Comparison of ENCODE assay signal across 19 cellular contexts in genomic region chr2:228600265-228600664, GRCh38.
DNase-seq lines count a peak whose midpoint lies in the region; ATAC-seq and TF ChIP-seq lines count a peak whose summit lies in the region.
"Had no signal": no experiment of that assay in that cellular context is flagged by ENCODE, and none has a peak within 500 bp of the region (broad histone marks: within the 10 kb centered on the region; RNA-seq: fewer than 3 reads in every experiment).

No MANE protein-coding gene starts in this region.

- H3K4me2 ChIP-seq in SK-N-SH: no peak overlapping the region

- H2AFZ ChIP-seq in SK-N-SH (ENCODE audit: low read depth): peak overlapping the region; percentile 52; the same call in 1 of the 2 replicates

- no peak overlapping the region for H3K9ac ChIP-seq in SK-N-SH

- no peaks in the 10 kb centered on the region for H3K4me1 ChIP-seq in SK-N-SH (ENCODE audit: control insufficient read depth in 1 of 2, insufficient read depth in 2 of 2, low read depth in 1 of 2, low read length in 1 of 2)
- H3K4me1 ChIP-seq in Peyer's patch: no peaks in the 10 kb centered on the region
- H3K4me1 ChIP-seq: heart right ventricle, psoas muscle had no signal

- no peaks in the 10 kb centered on the region for H3K9me2 ChIP-seq in SK-N-SH

- no peak for TF ChIP-seq RAD21 in SK-N-SH (IDR thresholded peaks at IDR 0.05; ENCODE audit: low read length)

- H3F3A ChIP-seq in SK-N-SH (replicated peaks; ENCODE audit: insufficient read depth): no peaks in the 10 kb centered on the region

- DNase-seq in GM04503 (ENCODE audit: low read depth): peak; percentile 72
- DNase-seq in SK-N-SH: no peak
- DNase-seq in fibroblast of mammary gland (ENCODE audit: low read depth): peak; percentile 96
- peak; percentile 73 for DNase-seq in stromal cell of bone marrow (ENCODE audit: low read depth)
- DNase-seq in naive thymus-derived CD8-positive, alpha-beta T cell: no peak
- no peak for DNase-seq in stimulated activated CD4-positive, alpha-beta T cell treated with anti-CD3 and anti-CD28 coated beads, Interleukin-1b, Interleukin-23, amount 100 ng/mL, for 48 hours
- DNase-seq in Peyer's patch: no peak
- DNase-seq: activated CD8-positive, alpha-beta memory T cell treated with anti-CD3 and anti-CD28 coated beads for 24 hours; activated gamma-delta T cell treated with Interleukin-2 at 50 U/mL for 16 hours; CD8-positive, alpha-beta memory T cell; GF-D8; GOT3; heart right ventricle; kidney glomerular epithelial cell; NCI-H1417; NCI-H345; psoas muscle; substantia nigra; WERI-Rb-1 had no signal

- H3K4me3 ChIP-seq in SK-N-SH (ENCODE audit: low read depth in 2 of 2, low read length in 1 of 2) (no peak overlapping the region), fibroblast of mammary gland (ENCODE audit: control insufficient read depth, low read depth, low read length) (no peak overlapping the region), Peyer's patch (no peak overlapping the region)
- H3K4me3 ChIP-seq: heart right ventricle, psoas muscle had no signal

- H4K20me1 ChIP-seq in SK-N-SH (ENCODE audit: insufficient read depth): no peaks in the 10 kb centered on the region

- TF ChIP-seq EP300 in SK-N-SH (IDR thresholded peaks at IDR 0.05; ENCODE audit: borderline replicate concordance in 1 of 2, low read depth in 1 of 2, low read length in 1 of 2): peak in 1 of 2 experiments; percentile 31; a peak in 1 of 4 replicates

- WGBS in SK-N-SH (ENCODE audit: low lambda C conversion rate): 4% methylated on average over 2 of the region's 2 CpGs

- no peaks in the 10 kb centered on the region for H3K4me1 Mint-ChIP-seq in naive thymus-derived CD8-positive, alpha-beta T cell
- H3K4me1 Mint-ChIP-seq: CD8-positive, alpha-beta memory T cell had no signal

- H3K36me3 ChIP-seq in SK-N-SH (replicated peaks in 1 of 2; ENCODE audit: control insufficient read depth in 1 of 2, insufficient read depth in 2 of 2, low read length in 1 of 2) (no peaks in the 10 kb centered on the region), Peyer's patch (no peaks in the 10 kb centered on the region)
- H3K36me3 ChIP-seq: heart right ventricle, WERI-Rb-1 had no signal

- no peak for TF ChIP-seq POLR2A in Peyer's patch (IDR thresholded peaks at IDR 0.05)

- H3K9me3 ChIP-seq in SK-N-SH (no peaks in the 10 kb centered on the region), Peyer's patch (no peaks in the 10 kb centered on the region)
- H3K9me3 ChIP-seq: heart right ventricle, psoas muscle had no signal

- POLR2A ChIA-PET in SK-N-SH (lab: Yijun Ruan, JAX): no interaction called here
- POLR2A ChIA-PET in naive thymus-derived CD8-positive, alpha-beta T cell (lab: Charles Lee): no interaction called here

- CTCF ChIA-PET in SK-N-SH (lab: Yijun Ruan, JAX): no interaction called here

- TF ChIP-seq CTCF in SK-N-SH (IDR thresholded peaks at IDR 0.05) (no peak), fibroblast of mammary gland (conservative IDR thresholded peaks at IDR 0.05; ENCODE audit: control insufficient read depth, insufficient read depth, low read depth, low read length) (no peak), Peyer's patch (IDR thresholded peaks at IDR 0.05) (no peak)

- no peaks in the 10 kb centered on the region for H3K27me3 Mint-ChIP-seq in naive thymus-derived CD8-positive, alpha-beta T cell
- H3K27me3 Mint-ChIP-seq: CD8-positive, alpha-beta memory T cell had no signal

- H3K4me3 Mint-ChIP-seq in naive thymus-derived CD8-positive, alpha-beta T cell: no peak overlapping the region
- H3K4me3 Mint-ChIP-seq: CD8-positive, alpha-beta memory T cell had no signal

- no peak for ATAC-seq in naive thymus-derived CD8-positive, alpha-beta T cell
- ATAC-seq: heart right ventricle, psoas muscle had no signal

- no peaks in the 10 kb centered on the region for H3K36me3 Mint-ChIP-seq in naive thymus-derived CD8-positive, alpha-beta T cell
- H3K36me3 Mint-ChIP-seq: CD8-positive, alpha-beta memory T cell had no signal

- H3K27ac Mint-ChIP-seq in naive thymus-derived CD8-positive, alpha-beta T cell: no peak overlapping the region
- H3K27ac Mint-ChIP-seq: CD8-positive, alpha-beta memory T cell had no signal

- H3K27ac ChIP-seq in SK-N-SH (ENCODE audit: low read depth in 2 of 2, low read length in 1 of 2): peak overlapping the region in 1 of 2 experiments; percentile 72; a peak in 2 of 4 replicates
- H3K27ac ChIP-seq in Peyer's patch: no peak overlapping the region
- H3K27ac ChIP-seq: heart right ventricle, psoas muscle, WERI-Rb-1 had no signal

- H3K27me3 ChIP-seq in SK-N-SH (ENCODE audit: insufficient read depth): no peaks in the 10 kb centered on the region
- no peaks in the 10 kb centered on the region for H3K27me3 ChIP-seq in Peyer's patch
- H3K27me3 ChIP-seq: heart right ventricle had no signal

- H3K79me2 ChIP-seq in SK-N-SH (ENCODE audit: insufficient read depth): no peaks in the 10 kb centered on the region

- peaks cover 0 to 19% (median 6%) of the 10 kb centered on the region in 9 donors for H3K9me3 Mint-ChIP-seq in naive thymus-derived CD8-positive, alpha-beta T cell

TF ChIP-seq in SK-N-SH, 30 proteins besides CTCF, POLR2A, EP300 and RAD21:
- TF ChIP-seq JUND (IDR thresholded peaks at IDR 0.05) (peak; percentile 51; the same call in 1 of the 2 replicates), TCF12 (IDR thresholded peaks at IDR 0.05) (peak; percentile 63), FOSL2 (IDR thresholded peaks at IDR 0.05; ENCODE audit: borderline replicate concordance, low read depth) (peak; percentile 73; the same call in 1 of the 2 replicates)
- TF ChIP-seq, protein P1, sequence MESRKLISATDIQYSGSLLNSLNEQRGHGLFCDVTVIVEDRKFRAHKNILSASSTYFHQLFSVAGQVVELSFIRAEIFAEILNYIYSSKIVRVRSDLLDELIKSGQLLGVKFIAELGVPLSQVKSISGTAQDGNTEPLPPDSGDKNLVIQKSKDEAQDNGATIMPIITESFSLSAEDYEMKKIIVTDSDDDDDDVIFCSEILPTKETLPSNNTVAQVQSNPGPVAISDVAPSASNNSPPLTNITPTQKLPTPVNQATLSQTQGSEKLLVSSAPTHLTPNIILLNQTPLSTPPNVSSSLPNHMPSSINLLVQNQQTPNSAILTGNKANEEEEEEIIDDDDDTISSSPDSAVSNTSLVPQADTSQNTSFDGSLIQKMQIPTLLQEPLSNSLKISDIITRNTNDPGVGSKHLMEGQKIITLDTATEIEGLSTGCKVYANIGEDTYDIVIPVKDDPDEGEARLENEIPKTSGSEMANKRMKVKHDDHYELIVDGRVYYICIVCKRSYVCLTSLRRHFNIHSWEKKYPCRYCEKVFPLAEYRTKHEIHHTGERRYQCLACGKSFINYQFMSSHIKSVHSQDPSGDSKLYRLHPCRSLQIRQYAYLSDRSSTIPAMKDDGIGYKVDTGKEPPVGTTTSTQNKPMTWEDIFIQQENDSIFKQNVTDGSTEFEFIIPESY (IDR thresholded peaks at IDR 0.05; ENCODE audit: borderline replicate concordance, low read depth): no peak

Comparison
In these comparisons a context has a peak if more than half of its experiments do, and no peak if none do; other contexts are left out.
1. DNase-seq: peak in GM04503 (single experiment), fibroblast of mammary gland (single experiment) and stromal cell of bone marrow (single experiment); none in SK-N-SH (single experiment), naive thymus-derived CD8-positive, alpha-beta T cell (0 of 10), stimulated activated CD4-positive, alpha-beta T cell treated with anti-CD3 and anti-CD28 coated beads, Interleukin-1b, Interleukin-23, amount 100 ng/mL, for 48 hours (single experiment) and Peyer's patch (0 of 3).